ENCODE assay signal across 8 cellular contexts in the genomic region with DNA sequence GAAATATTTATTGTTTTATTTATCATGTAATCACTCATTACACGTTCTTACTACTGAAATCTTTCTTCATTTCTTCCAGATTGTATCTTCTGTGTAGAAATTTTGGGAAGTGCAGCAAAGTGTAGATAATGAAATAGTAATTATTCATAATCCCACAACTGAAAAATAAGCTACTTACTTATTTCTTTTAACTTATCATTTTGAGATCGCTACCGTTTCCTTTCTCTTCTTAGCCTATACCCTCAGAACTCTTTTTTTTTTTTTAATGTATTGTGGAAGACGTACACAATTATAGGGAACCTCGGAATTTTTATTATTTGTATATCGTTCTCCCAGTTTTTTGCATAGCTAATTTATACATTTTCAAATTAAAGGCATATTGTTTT. TPM values are rescaled to one million over a fixed set of nuclear protein-coding genes. Genes with fewer than 3 reads are reported as not detected.
DNase-seq lines count a peak whose midpoint lies in the region; ATAC-seq, FAIRE-seq and TF ChIP-seq lines count a peak whose summit lies in the region.

No MANE protein-coding gene starts in this region.

- no peak overlapping the region for H3K27ac ChIP-seq in SJSA1

- DNase-seq in GM06990 (ENCODE audit: extremely low read depth, insufficient read length), result no peak
- DNase-seq in SJSA1 (ENCODE audit: low read depth in 1 of 2, low spot score in 2 of 2), result no peak
- no peak for DNase-seq in frontal cortex (ENCODE audit: low spot score in 2 of 2)
- no peak for DNase-seq in skeletal muscle cell (ENCODE audit: low read depth)
- no peak for DNase-seq in OCI-M1 (lab: John Stamatoyannopoulos, UW)
- DNase-seq in NCI-H2029 (lab: John Stamatoyannopoulos, UW), result no peak
- DNase-seq in NCI-H526 (lab: John Stamatoyannopoulos, UW), result no peak

- H3K4me1 ChIP-seq in SJSA1 (replicated peaks), result no peaks in the 10 kb centered on the region

- H3K27me3 ChIP-seq in GM06990 (replicated peaks; ENCODE audit: control insufficient read depth, insufficient read depth, low read length) (no peaks in the 10 kb centered on the region), SJSA1 (replicated peaks) (peaks cover 6% of the 10 kb centered on the region)

- no peak for ATAC-seq in GM19328 (IDR thresholded peaks at IDR 0.05; ENCODE audit: unreplicated experiment)

- no peaks in the 10 kb centered on the region for H3K9me3 ChIP-seq in SJSA1 (replicated peaks)

- H3K36me3 ChIP-seq in GM06990 (ENCODE audit: control insufficient read depth, insufficient read depth, low read length), result no peaks in the 10 kb centered on the region
- peaks cover 9% of the 10 kb centered on the region for H3K36me3 ChIP-seq in SJSA1

- FAIRE-seq in frontal cortex (lab: Jason Lieb, UNC), result peak; percentile 31

- no peak for TF ChIP-seq CTCF in GM06990 (IDR thresholded peaks at IDR 0.05; ENCODE audit: insufficient read depth, low read length, poor library complexity, severe bottlenecking)

- peak overlapping the region; percentile 58 for H3K4me3 ChIP-seq in GM06990 (replicated peaks; ENCODE audit: low read depth, low read length)
- H3K4me3 ChIP-seq in SJSA1, result peak overlapping the region; percentile 70
- peak overlapping the region; percentile 81 for H3K4me3 ChIP-seq in skeletal muscle cell (ENCODE audit: low read depth, low read length)

RNA-seq across cellular contexts. Expression of a gene that starts 0.5 kb away (rescaled TPM):
- total RNA-seq in SJSA1 (2014; rRNA removed; shearing (Covaris generic)), result 80.6 and 87.9 TPM in 2 replicates
- total RNA-seq in frontal cortex, result 53.0 TPM

RNA-seq across cellular contexts. Expression of a gene that starts 12.1 kb away (rescaled TPM):
- total RNA-seq in SJSA1 (2014; rRNA removed; shearing (Covaris generic)), result 0.08 TPM in 1 of 2 replicates, not detected in the other
- 0.82 TPM for total RNA-seq in frontal cortex
